Comparison of ENCODE assay signal across 23 cellular contexts in the genomic region with DNA sequence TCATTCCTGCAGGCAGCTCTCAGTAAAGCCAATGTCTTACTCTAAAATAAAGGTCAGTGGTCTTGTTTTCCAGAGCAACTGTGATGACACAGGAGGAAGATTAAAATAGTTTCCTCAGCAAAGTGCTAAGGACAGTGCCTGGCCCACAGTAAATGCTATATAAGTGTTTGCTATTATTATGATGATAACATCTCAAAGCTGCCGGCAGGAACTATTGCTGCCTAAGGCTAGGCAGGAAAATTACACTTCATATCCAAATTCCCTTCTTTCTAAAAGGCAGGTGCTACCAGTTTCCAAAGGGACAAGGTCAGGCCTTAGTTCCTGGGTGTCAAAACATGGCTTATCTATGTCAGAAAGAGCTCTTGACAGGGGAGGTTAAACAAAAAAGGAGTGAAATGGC.
"Had no signal": no experiment of that assay in that cellular context is flagged by ENCODE, and none has a peak within 500 bp of the region (broad histone marks: within the 10 kb centered on the region; RNA-seq: fewer than 3 reads in every experiment).

No MANE protein-coding gene starts in this region.

- H3K27ac ChIP-seq: gastrocnemius medialis, left lung, ovary, psoas muscle, sigmoid colon, stomach, thyroid gland, upper lobe of left lung had no signal

- H3K9me3 ChIP-seq: gastrocnemius medialis, left lung, ovary, psoas muscle, stomach, thyroid gland, upper lobe of left lung had no signal

- H3K27ac Mint-ChIP-seq: naive thymus-derived CD4-positive, alpha-beta T cell; nephron; stimulated activated effector memory CD8-positive, alpha-beta T cell treated with anti-CD3 and anti-CD28 coated beads, Interleukin-12 subunit alpha, Interleukin-12 subunit beta, amount 100 ng/mL, for 72 hours had no signal

- DNase-seq: dorsolateral prefrontal cortex; effector CD4-positive, alpha-beta T cell; gastrocnemius medialis; head of caudate nucleus; kidney; left lung; mesendoderm; midbrain; naive thymus-derived CD4-positive, alpha-beta T cell; occipital lobe; ovary; posterior cingulate gyrus; psoas muscle; right cardiac atrium; sigmoid colon; stimulated activated CD4-positive, alpha-beta T cell treated with anti-CD3 and anti-CD28 coated beads, Interleukin-2, amount 100 ng/mL, for 24 hours; stimulated activated CD4-positive, alpha-beta T cell treated with anti-CD3 and anti-CD28 coated beads, Interleukin-4, amount 100 ng/mL, for 24 hours; stimulated activated naive CD4-positive, alpha-beta T cell treated with Interleukin-2 at 50 U/mL for 16 hours; stomach; thyroid gland; upper lobe of left lung had no signal

- H3K4me3 ChIP-seq: dorsolateral prefrontal cortex, gastrocnemius medialis, left lung, ovary, psoas muscle, sigmoid colon, stomach, thyroid gland, upper lobe of left lung had no signal

- H3K4me3 Mint-ChIP-seq: naive thymus-derived CD4-positive, alpha-beta T cell; nephron; stimulated activated effector memory CD8-positive, alpha-beta T cell treated with anti-CD3 and anti-CD28 coated beads, Interleukin-12 subunit alpha, Interleukin-12 subunit beta, amount 100 ng/mL, for 72 hours had no signal

- H3K9me3 Mint-ChIP-seq: nephron; stimulated activated effector memory CD8-positive, alpha-beta T cell treated with anti-CD3 and anti-CD28 coated beads, Interleukin-12 subunit alpha, Interleukin-12 subunit beta, amount 100 ng/mL, for 72 hours had no signal

- H3K36me3 ChIP-seq: gastrocnemius medialis, left lung, ovary, sigmoid colon, stomach, thyroid gland, upper lobe of left lung had no signal

- H3K27me3 ChIP-seq: dorsolateral prefrontal cortex, gastrocnemius medialis, left lung, ovary, sigmoid colon, stomach, thyroid gland, upper lobe of left lung had no signal

- ATAC-seq: gastrocnemius medialis; left lung; naive thymus-derived CD4-positive, alpha-beta T cell; psoas muscle; right cardiac atrium; stimulated activated effector memory CD8-positive, alpha-beta T cell treated with anti-CD3 and anti-CD28 coated beads, Interleukin-12 subunit alpha, Interleukin-12 subunit beta, amount 100 ng/mL, for 72 hours had no signal

- H3K36me3 Mint-ChIP-seq: naive thymus-derived CD4-positive, alpha-beta T cell; stimulated activated effector memory CD8-positive, alpha-beta T cell treated with anti-CD3 and anti-CD28 coated beads, Interleukin-12 subunit alpha, Interleukin-12 subunit beta, amount 100 ng/mL, for 72 hours had no signal

- H3K4me1 ChIP-seq: gastrocnemius medialis, left lung, psoas muscle, sigmoid colon, stomach, thyroid gland, upper lobe of left lung had no signal

- H3K4me1 Mint-ChIP-seq: nephron; stimulated activated effector memory CD8-positive, alpha-beta T cell treated with anti-CD3 and anti-CD28 coated beads, Interleukin-12 subunit alpha, Interleukin-12 subunit beta, amount 100 ng/mL, for 72 hours had no signal
